ENCODE assay signal across 10 cellular contexts in genomic region chr5:81825237-81825636, GRCh38.
DNase-seq lines count a peak whose midpoint lies in the region; ATAC-seq and TF ChIP-seq lines count a peak whose summit lies in the region.
"Had no signal": no experiment of that assay in that cellular context is flagged by ENCODE, and none has a peak within 500 bp of the region (broad histone marks: within the 10 kb centered on the region; RNA-seq: fewer than 3 reads in every experiment).

No MANE protein-coding gene starts in this region.

- H3K9ac ChIP-seq in DND-41 (ENCODE audit: low read depth, low read length) (no peak overlapping the region), trophoblast cell (ENCODE audit: low read length) (no peak overlapping the region)

- no CpG with 5 or more reads among the region's 3 CpGs for WGBS in trophoblast cell (ENCODE audit: extremely low coverage, insufficient coverage, insufficient read length)

- H3K4me1 ChIP-seq in DND-41 (ENCODE audit: insufficient read depth, low read length) (peaks cover 6% of the 10 kb centered on the region), trophoblast cell (ENCODE audit: control insufficient read depth in 1 of 2, insufficient read depth in 2 of 2, low read length in 2 of 2) (peaks cover 2 to 3% of the 10 kb centered on the region in 2 experiments)
- H3K4me1 ChIP-seq: upper lobe of left lung had no signal

- H3K14ac ChIP-seq in trophoblast cell (ENCODE audit: low read length), result no peak overlapping the region

- H3K4me3 Mint-ChIP-seq in activated naive CD8-positive, alpha-beta T cell treated with anti-CD3 and anti-CD28 coated beads for 36 hours, result no peak overlapping the region

- H3K4me1 Mint-ChIP-seq in activated naive CD8-positive, alpha-beta T cell treated with anti-CD3 and anti-CD28 coated beads for 36 hours, result peaks cover 10% of the 10 kb centered on the region

- H3K27me3 ChIP-seq in DND-41 (ENCODE audit: insufficient read depth, low read length, poor library complexity), result no peaks in the 10 kb centered on the region
- H3K27me3 ChIP-seq in trophoblast cell (ENCODE audit: insufficient read depth, low read length), result no peaks in the 10 kb centered on the region
- H3K27me3 ChIP-seq: upper lobe of left lung had no signal

- TF ChIP-seq CTCF in DND-41 (IDR thresholded peaks at IDR 0.05; ENCODE audit: borderline replicate concordance, extremely low read depth, low read length, poor library complexity, severe bottlenecking), result no peak

- H2BK12ac ChIP-seq in trophoblast cell (ENCODE audit: low read length), result no peak overlapping the region

- no peak overlapping the region for H3K27ac Mint-ChIP-seq in activated naive CD8-positive, alpha-beta T cell treated with anti-CD3 and anti-CD28 coated beads for 36 hours

- H3K4ac ChIP-seq in trophoblast cell (ENCODE audit: low read depth, low read length), result no peak overlapping the region

- no peaks in the 10 kb centered on the region for H4K20me1 ChIP-seq in DND-41 (ENCODE audit: insufficient read depth, low read length)

- H2AK5ac ChIP-seq in trophoblast cell (ENCODE audit: low read length), result no peak overlapping the region

- no peak overlapping the region for H3K4me2 ChIP-seq in DND-41 (ENCODE audit: insufficient read depth, low read length)
- H3K4me2 ChIP-seq in trophoblast cell (ENCODE audit: low read length), result no peak overlapping the region

- H3K36me3 Mint-ChIP-seq in activated naive CD8-positive, alpha-beta T cell treated with anti-CD3 and anti-CD28 coated beads for 36 hours, result no peaks in the 10 kb centered on the region

- H3K4me3 ChIP-seq in DND-41 (ENCODE audit: low read depth in 1 of 2, low read length in 2 of 2), result no peak overlapping the region
- no peak overlapping the region for H3K4me3 ChIP-seq in trophoblast cell (ENCODE audit: low read depth, low read length)
- H3K4me3 ChIP-seq: upper lobe of left lung had no signal

- H4K91ac ChIP-seq in trophoblast cell (ENCODE audit: low read depth, low read length), result no peak overlapping the region

- H3K79me2 ChIP-seq in DND-41 (ENCODE audit: insufficient read depth, low read length), result no peaks in the 10 kb centered on the region
- H3K79me2 ChIP-seq in trophoblast cell (ENCODE audit: control insufficient read depth, insufficient read depth, low read length, poor library complexity), result no peaks in the 10 kb centered on the region

- no peak overlapping the region for H2BK120ac ChIP-seq in trophoblast cell (ENCODE audit: insufficient read depth, low read length, poor library complexity)

- no peak overlapping the region for H2AFZ ChIP-seq in DND-41 (ENCODE audit: low read depth, low read length)
- H2AFZ ChIP-seq in trophoblast cell (ENCODE audit: insufficient read depth, low read length, poor library complexity), result no peak overlapping the region

- no peak overlapping the region for H3K18ac ChIP-seq in trophoblast cell (ENCODE audit: low read length)

- H3K9me3 Mint-ChIP-seq in activated naive CD8-positive, alpha-beta T cell treated with anti-CD3 and anti-CD28 coated beads for 36 hours, result no peaks in the 10 kb centered on the region

- no peaks in the 10 kb centered on the region for H3K79me1 ChIP-seq in trophoblast cell (ENCODE audit: low read length)

- H2BK5ac ChIP-seq in trophoblast cell (ENCODE audit: low read depth, low read length, poor library complexity), result no peak overlapping the region

- H3K9me3 ChIP-seq in DND-41 (ENCODE audit: insufficient read depth, low read length, severe bottlenecking) (no peaks in the 10 kb centered on the region), trophoblast cell (ENCODE audit: insufficient read depth, low read depth, low read length) (no peaks in the 10 kb centered on the region)
- H3K9me3 ChIP-seq: upper lobe of left lung had no signal

- peak; percentile 34; the same call in 1 of the 3 replicates for ATAC-seq in DND-41 (ENCODE audit: insufficient read depth, low read depth)
- ATAC-seq in HG03159 (IDR thresholded peaks at IDR 0.05; ENCODE audit: unreplicated experiment), result no peak

- no peak overlapping the region for H4K8ac ChIP-seq in trophoblast cell (ENCODE audit: low read depth, low read length)

- H3K36me3 ChIP-seq in DND-41 (ENCODE audit: insufficient read depth, low read length), result no peaks in the 10 kb centered on the region
- H3K36me3 ChIP-seq in trophoblast cell (ENCODE audit: control insufficient read depth in 1 of 2, insufficient read depth in 2 of 2, low read length in 2 of 2), result no peaks in the 10 kb centered on the region
- H3K36me3 ChIP-seq: upper lobe of left lung had no signal

- DNase-seq in DND-41 (no peak), NCI-H2196 (lab: John Stamatoyannopoulos, UW; ENCODE audit: unreplicated experiment) (peak; percentile 62), epithelial cell of prostate (ENCODE audit: low read depth, low spot score) (peak; percentile 26), trophoblast cell (peak; percentile 78 to 93), activated T-cell treated with anti-CD3 and anti-CD28 coated beads for 4 hours (no peak)
- DNase-seq in activated naive CD4-positive, alpha-beta T cell treated with Interleukin-2 at 50 U/mL for 16 hours, result no peak
- DNase-seq in activated naive CD8-positive, alpha-beta T cell treated with anti-CD3 and anti-CD28 coated beads for 36 hours, result no peak
- DNase-seq: T-helper 9 cell had no signal

- H3K27ac ChIP-seq in DND-41 (ENCODE audit: low read length), result no peak overlapping the region
- no peak overlapping the region for H3K27ac ChIP-seq in epithelial cell of prostate
- no peak overlapping the region for H3K27ac ChIP-seq in trophoblast cell (ENCODE audit: low read depth, low read length)
- H3K27ac ChIP-seq: upper lobe of left lung had no signal

- H4K12ac ChIP-seq in trophoblast cell (ENCODE audit: low read depth, low read length), result no peak overlapping the region

- peaks cover 3% of the 10 kb centered on the region for H3K27me3 Mint-ChIP-seq in activated naive CD8-positive, alpha-beta T cell treated with anti-CD3 and anti-CD28 coated beads for 36 hours

- no peak overlapping the region for H3K23ac ChIP-seq in trophoblast cell (ENCODE audit: low read length)

Comparison
In these comparisons a context has a peak if more than half of its experiments do, and no peak if none do; other contexts are left out.
1. DNase-seq: peak in NCI-H2196 (single experiment), epithelial cell of prostate (single experiment) and trophoblast cell (2 of 2); none in DND-41 (single experiment), activated naive CD4-positive, alpha-beta T cell treated with Interleukin-2 at 50 U/mL for 16 hours (single experiment), activated T-cell treated with anti-CD3 and anti-CD28 coated beads for 4 hours (single experiment) and activated naive CD8-positive, alpha-beta T cell treated with anti-CD3 and anti-CD28 coated beads for 36 hours (single experiment).